In the genomic region with DNA sequence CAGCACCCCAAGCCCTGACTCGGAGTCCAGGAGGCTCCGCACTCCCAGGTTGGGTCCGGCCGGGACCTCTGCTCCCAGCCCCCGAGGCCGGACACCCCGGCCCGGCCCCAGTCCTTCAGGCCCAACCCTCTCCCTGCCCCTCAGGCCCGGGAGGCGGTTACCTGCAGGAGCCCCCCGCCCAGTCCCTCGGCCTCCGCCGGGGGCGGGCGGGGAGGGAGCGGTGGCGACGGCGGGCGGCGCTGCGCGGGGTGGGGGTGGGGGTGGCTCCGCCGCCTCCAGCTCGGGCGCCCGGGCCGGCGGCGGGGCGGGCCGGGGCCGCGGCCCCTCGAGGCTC, we compare ENCODE assay signal across 8 cellular contexts. TPM values are rescaled to one million over a fixed set of nuclear protein-coding genes. Genes with fewer than 3 reads are reported as not detected.
DNase-seq lines count a peak whose midpoint lies in the region; ATAC-seq and TF ChIP-seq lines count a peak whose summit lies in the region.

No MANE protein-coding gene starts in this region.

- no peaks in the 10 kb centered on the region for H3K9me3 ChIP-seq in NT2/D1 (ENCODE audit: insufficient read depth, low read length)
- no peaks in the 10 kb centered on the region for H3K9me3 ChIP-seq in mammary epithelial cell (replicated peaks; ENCODE audit: insufficient read depth, low read length)
- H3K9me3 ChIP-seq in right lobe of liver, result no peaks in the 10 kb centered on the region
- no peaks in the 10 kb centered on the region for H3K9me3 ChIP-seq in suprapubic skin

- CTCF ChIA-PET in mammary epithelial cell (lab: Charles Lee; ENCODE audit: low non-redundant PET), result no interaction called here

- peak overlapping the region; percentile 86 for H3K9ac ChIP-seq in NT2/D1 (ENCODE audit: insufficient read length, low read depth)
- H3K9ac ChIP-seq in mammary epithelial cell (ENCODE audit: insufficient read depth, low read length), result peak overlapping the region; percentile 82

- no peak for TF ChIP-seq CTCF in mammary epithelial cell (conservative IDR thresholded peaks at IDR 0.05 in 1 of 2, IDR thresholded peaks at IDR 0.05 in 1 of 2; ENCODE audit: extremely low read depth in 1 of 2, insufficient read depth in 1 of 2, low read depth in 1 of 2, low read length in 2 of 2)
- no peak for TF ChIP-seq CTCF in right lobe of liver (IDR thresholded peaks at IDR 0.05)
- no peak for TF ChIP-seq CTCF in suprapubic skin (IDR thresholded peaks at IDR 0.05)

- H2AFZ ChIP-seq in mammary epithelial cell (ENCODE audit: low read depth, low read length), result peak overlapping the region; percentile 86

- no peaks in the 10 kb centered on the region for H4K20me1 ChIP-seq in mammary epithelial cell (ENCODE audit: insufficient read depth, low read length)

- peaks cover 62% of the 10 kb centered on the region for H3K79me2 ChIP-seq in mammary epithelial cell (ENCODE audit: insufficient read depth, low read length)

- peak; percentile 47 for ATAC-seq in GM18868 (IDR thresholded peaks at IDR 0.05; ENCODE audit: unreplicated experiment)
- peak; percentile 41 for ATAC-seq in HG02610 (IDR thresholded peaks at IDR 0.05; ENCODE audit: unreplicated experiment)
- peak; percentile 39 to 66 (median 58) for ATAC-seq in right lobe of liver

- in situ Hi-C loops in mammary epithelial cell (cut with MboI; ENCODE audit: low sequenced_read_pairs in 2 of 2), result no loop called here

- peaks cover 11% of the 10 kb centered on the region for H3K4me1 ChIP-seq in NT2/D1 (ENCODE audit: insufficient read depth, insufficient read length)
- peaks cover 16% of the 10 kb centered on the region for H3K4me1 ChIP-seq in mammary epithelial cell (ENCODE audit: insufficient read depth, low read length)
- peaks cover 0 to 13% (median 2%) of the 10 kb centered on the region in 4 donors for H3K4me1 ChIP-seq in right lobe of liver
- H3K4me1 ChIP-seq in suprapubic skin, result peaks cover 29% of the 10 kb centered on the region

- peak overlapping the region; percentile 83 for H3K4me2 ChIP-seq in mammary epithelial cell (ENCODE audit: insufficient read depth, low read depth, low read length)

- dilution Hi-C loops in mammary epithelial cell (cut with HindIII; ENCODE audit: low sequenced_read_pairs), result no loop called here

- intact Hi-C loops in mammary epithelial cell (cut with micrococcal nuclease), result loop anchor here (2.0 kb wide), 1 partner anchor 101 kb away; no protein-coding TSS in a partner anchor
- intact Hi-C loops in right lobe of liver (cut with DNase I), result no loop called here

- peak overlapping the region; percentile 78 for H3K27ac ChIP-seq in mammary epithelial cell (ENCODE audit: insufficient read depth, low read depth, low read length)
- peak overlapping the region; percentile 57 to 85 (median 77) for H3K27ac ChIP-seq in right lobe of liver
- peak overlapping the region; percentile 92 for H3K27ac ChIP-seq in suprapubic skin

- DNase-seq in NT2/D1 (ENCODE audit: low read depth, low spot score) (no peak), mammary epithelial cell (no peak), right lobe of liver (peak in 1 of 3 donors; percentile 47), suprapubic skin (ENCODE audit: low spot score in 2 of 2) (no peak), glomerular visceral epithelial cell (ENCODE audit: extremely low spot score) (no peak), hippocampal formation (lab: John Stamatoyannopoulos, UW) (no peak)

- no TSS peak for BruUV-seq in mammary epithelial cell (replicated peaks; lab: Mats Ljungman, UMichigan)

- TF ChIP-seq EP300 in suprapubic skin (IDR thresholded peaks at IDR 0.05), result no peak

- H3K36me3 ChIP-seq in NT2/D1 (ENCODE audit: insufficient read depth, insufficient read length, low read length), result no peaks in the 10 kb centered on the region
- H3K36me3 ChIP-seq in mammary epithelial cell (ENCODE audit: insufficient read depth, low read length), result no peaks in the 10 kb centered on the region
- H3K36me3 ChIP-seq in right lobe of liver, result no peaks in the 10 kb centered on the region
- H3K36me3 ChIP-seq in suprapubic skin, result no peaks in the 10 kb centered on the region

- WGBS in mammary epithelial cell (ENCODE audit: low coverage, missing lambda C conversion rate), result no CpG with 5 or more reads among the region's 37 CpGs
- no CpG with 5 or more reads among the region's 37 CpGs for WGBS in right lobe of liver (ENCODE audit: insufficient coverage, low coverage, low lambda C conversion rate, missing lambda C conversion rate)
- WGBS in suprapubic skin, result 0% methylated on average over 5 of the region's 37 CpGs

- TF ChIP-seq POLR2A in right lobe of liver (IDR thresholded peaks at IDR 0.05), result no peak
- no peak for TF ChIP-seq POLR2A in suprapubic skin (IDR thresholded peaks at IDR 0.05)

- H3K4me3 ChIP-seq in NT2/D1 (ENCODE audit: insufficient read length, low read depth), result peak overlapping the region; percentile 75
- H3K4me3 ChIP-seq in mammary epithelial cell (replicated peaks in 1 of 3; ENCODE audit: insufficient read depth in 1 of 3, low read depth in 2 of 3, low read length in 3 of 3), result peak overlapping the region; percentile 82 to 97 (median 89)
- peak overlapping the region; percentile 93 to 100 (median 97) for H3K4me3 ChIP-seq in right lobe of liver
- peak overlapping the region; percentile 99 for H3K4me3 ChIP-seq in suprapubic skin

- H3K27me3 ChIP-seq in NT2/D1 (ENCODE audit: insufficient read depth, insufficient read length), result no peaks in the 10 kb centered on the region
- H3K27me3 ChIP-seq in mammary epithelial cell (ENCODE audit: insufficient read depth, low read length), result no peaks in the 10 kb centered on the region
- H3K27me3 ChIP-seq in right lobe of liver, result no peaks in the 10 kb centered on the region
- H3K27me3 ChIP-seq in suprapubic skin, result no peaks in the 10 kb centered on the region

RNA-seq across cellular contexts. Expression of a gene that starts 0.3 kb away (rescaled TPM):
- 10 to 100 TPM; 49.2 to 62.5 TPM for total RNA-seq in mammary epithelial cell
- 26.0 TPM for polyA plus RNA-seq in mammary epithelial cell
- polyA minus RNA-seq in mammary epithelial cell, result 64.9 TPM
- total RNA-seq in right lobe of liver, result 10 to 100 TPM; 15.4 to 20.5 (median 18.5) TPM
- total RNA-seq in suprapubic skin, result 10 to 100 TPM; 56.4 to 72.8 (median 68.4) TPM
